Comparison of ENCODE assay signal across 14 cellular contexts in genomic region chr2:200471928-200472645, GRCh38. TPM values are rescaled to one million over a fixed set of nuclear protein-coding genes. Genes with fewer than 3 reads are reported as not detected.
DNase-seq lines count a peak whose midpoint lies in the region; ATAC-seq and TF ChIP-seq lines count a peak whose summit lies in the region.
"Had no signal": no experiment of that assay in that cellular context is flagged by ENCODE, and none has a peak within 500 bp of the region (broad histone marks: within the 10 kb centered on the region; RNA-seq: fewer than 3 reads in every experiment).

No MANE protein-coding gene starts in this region.

- H3K4me1 ChIP-seq in lower lobe of right lung: no peaks in the 10 kb centered on the region

- no peaks in the 10 kb centered on the region for H3K9me3 Mint-ChIP-seq in activated naive CD8-positive, alpha-beta T cell treated with anti-CD3 and anti-CD28 coated beads, Interleukin-2, amount 50 U/mL, for 24 hours
- H3K9me3 Mint-ChIP-seq: activated CD8-positive, alpha-beta T cell treated with anti-CD3 and anti-CD28 coated beads for 36 hours; activated naive CD4-positive, alpha-beta T cell treated with anti-CD3 and anti-CD28 coated beads, Interleukin-2, amount 50 U/mL, for 24 hours; central memory CD8-positive, alpha-beta T cell had no signal

- H3K4me3 ChIP-seq in GM12865 (ENCODE audit: low read depth, low read length) (no peak overlapping the region), lower lobe of right lung (no peak overlapping the region)
- H3K4me3 ChIP-seq: esophagus muscularis mucosa, thoracic aorta had no signal

- H3K27me3 Mint-ChIP-seq in activated naive CD8-positive, alpha-beta T cell treated with anti-CD3 and anti-CD28 coated beads, Interleukin-2, amount 50 U/mL, for 24 hours: no peaks in the 10 kb centered on the region
- H3K27me3 Mint-ChIP-seq: activated CD8-positive, alpha-beta T cell treated with anti-CD3 and anti-CD28 coated beads for 36 hours; activated naive CD4-positive, alpha-beta T cell treated with anti-CD3 and anti-CD28 coated beads, Interleukin-2, amount 50 U/mL, for 24 hours; central memory CD8-positive, alpha-beta T cell had no signal

- no peak overlapping the region for H3K27ac Mint-ChIP-seq in activated naive CD8-positive, alpha-beta T cell treated with anti-CD3 and anti-CD28 coated beads, Interleukin-2, amount 50 U/mL, for 24 hours
- H3K27ac Mint-ChIP-seq: activated CD8-positive, alpha-beta T cell treated with anti-CD3 and anti-CD28 coated beads for 36 hours; activated naive CD4-positive, alpha-beta T cell treated with anti-CD3 and anti-CD28 coated beads, Interleukin-2, amount 50 U/mL, for 24 hours had no signal

- no peaks in the 10 kb centered on the region for H3K9me3 ChIP-seq in lower lobe of right lung
- H3K9me3 ChIP-seq: esophagus muscularis mucosa, thoracic aorta had no signal

- H3K4me3 Mint-ChIP-seq in activated naive CD8-positive, alpha-beta T cell treated with anti-CD3 and anti-CD28 coated beads, Interleukin-2, amount 50 U/mL, for 24 hours: no peak overlapping the region
- H3K4me3 Mint-ChIP-seq: activated CD8-positive, alpha-beta T cell treated with anti-CD3 and anti-CD28 coated beads for 36 hours; activated naive CD4-positive, alpha-beta T cell treated with anti-CD3 and anti-CD28 coated beads, Interleukin-2, amount 50 U/mL, for 24 hours had no signal

- H3K27me3 ChIP-seq in lower lobe of right lung (ENCODE audit: low read depth): no peaks in the 10 kb centered on the region
- H3K27me3 ChIP-seq: esophagus muscularis mucosa had no signal

- peaks cover 92% of the 10 kb centered on the region for H3K36me3 ChIP-seq in lower lobe of right lung

- intact Hi-C loops in posterior cingulate gyrus (cut with DNase I) (loop anchor here (2.0 kb wide), 1 partner anchor 165 kb away; the partner anchor contains the start of gene SPATS2L), lower lobe of right lung (cut with DNase I) (no loop called here)

- ATAC-seq in GM19372 (IDR thresholded peaks at IDR 0.05; ENCODE audit: low read depth, unreplicated experiment) (peak; percentile 2), HG02763 (IDR thresholded peaks at IDR 0.05; ENCODE audit: unreplicated experiment) (peak; percentile 5), HG03432 (IDR thresholded peaks at IDR 0.05; ENCODE audit: unreplicated experiment) (peak; percentile 21), lower lobe of right lung (no peak)
- no peak for ATAC-seq in activated naive CD8-positive, alpha-beta T cell treated with anti-CD3 and anti-CD28 coated beads, Interleukin-2, amount 50 U/mL, for 24 hours

- H3K27ac ChIP-seq in lower lobe of right lung: no peak overlapping the region
- H3K27ac ChIP-seq: esophagus muscularis mucosa, thoracic aorta had no signal

- peak; percentile 45 for DNase-seq in GM12865 (ENCODE audit: low read depth)
- DNase-seq in activated naive CD8-positive, alpha-beta T cell treated with anti-CD3 and anti-CD28 coated beads, Interleukin-2, amount 50 U/mL, for 24 hours: no peak
- DNase-seq in posterior cingulate gyrus: no peak
- no peak for DNase-seq in lower lobe of right lung
- DNase-seq in EL: no peak
- DNase-seq: DMS 273 treated with DMSO at 0.1 percent for 48 hours had no signal

- H3K36me3 Mint-ChIP-seq in activated naive CD8-positive, alpha-beta T cell treated with anti-CD3 and anti-CD28 coated beads, Interleukin-2, amount 50 U/mL, for 24 hours (ENCODE audit: low read depth): no peaks in the 10 kb centered on the region
- H3K36me3 Mint-ChIP-seq: activated naive CD4-positive, alpha-beta T cell treated with anti-CD3 and anti-CD28 coated beads, Interleukin-2, amount 50 U/mL, for 24 hours had no signal

- H3K4me1 Mint-ChIP-seq in activated naive CD8-positive, alpha-beta T cell treated with anti-CD3 and anti-CD28 coated beads, Interleukin-2, amount 50 U/mL, for 24 hours: peaks cover 33% of the 10 kb centered on the region

- TF ChIP-seq CTCF in GM12865 (IDR thresholded peaks at IDR 0.05; ENCODE audit: insufficient read depth, low read depth, low read length, missing control alignments): no peak
- TF ChIP-seq CTCF in lower lobe of right lung (IDR thresholded peaks at IDR 0.05): no peak

RNA-seq across cellular contexts. Expression of gene KCTD18, which starts 37.8 kb away (rescaled TPM):
- total RNA-seq in lower lobe of right lung: 14.3 TPM

RNA-seq across cellular contexts. Expression of gene SGO2, which starts 53.9 kb away (rescaled TPM):
- total RNA-seq in lower lobe of right lung: 2.8 TPM

Comparison
In these comparisons a context has a peak if more than half of its experiments do, and no peak if none do; other contexts are left out.
1. ATAC-seq: peak in GM19372 (single experiment), HG02763 (single experiment) and HG03432 (single experiment); none in activated naive CD8-positive, alpha-beta T cell treated with anti-CD3 and anti-CD28 coated beads, Interleukin-2, amount 50 U/mL, for 24 hours (single experiment) and lower lobe of right lung (0 of 2).